Comparison of ENCODE assay signal across 13 cellular contexts in genomic region chr10:125016611-125017202, GRCh38.
A peak's percentile ranks its signal among the peaks of the same experiment; 100 is the strongest.
DNase-seq lines count a peak whose midpoint lies in the region; ATAC-seq, FAIRE-seq and TF ChIP-seq lines count a peak whose summit lies in the region.
"Had no signal": no experiment of that assay in that cellular context is flagged by ENCODE, and none has a peak within 500 bp of the region (broad histone marks: within the 10 kb centered on the region; RNA-seq: fewer than 3 reads in every experiment).

No MANE protein-coding gene starts in this region.

- peaks cover 22% of the 10 kb centered on the region for H3K4me1 ChIP-seq in mucosa of descending colon (ENCODE audit: low read depth)

- FAIRE-seq in H54 (lab: Jason Lieb, UNC), result no peak
- FAIRE-seq: endometrium had no signal

- H3K9me3 ChIP-seq in WERI-Rb-1 (ENCODE audit: severe bottlenecking) (peaks cover 7% of the 10 kb centered on the region), mucosa of descending colon (no peaks in the 10 kb centered on the region)

- H3K4me3 ChIP-seq in WERI-Rb-1 (ENCODE audit: low read depth, low read length) (no peak overlapping the region), mucosa of descending colon (no peak overlapping the region)

- H3K36me3 ChIP-seq in WERI-Rb-1, result peaks cover 59% of the 10 kb centered on the region
- H3K36me3 ChIP-seq in mucosa of descending colon (ENCODE audit: low read depth), result no peaks in the 10 kb centered on the region

- TF ChIP-seq POLR2A in H54 (IDR thresholded peaks at IDR 0.05; ENCODE audit: low read depth, low read length), result no peak

- H3K27me3 ChIP-seq in WERI-Rb-1 (ENCODE audit: insufficient read depth, low read depth, severe bottlenecking), result no peaks in the 10 kb centered on the region

- ATAC-seq in mucosa of descending colon, result no peak
- ATAC-seq in GM21576 (IDR thresholded peaks at IDR 0.05; ENCODE audit: unreplicated experiment), result no peak

- intact Hi-C loops in mucosa of descending colon (cut with DNase I, micrococcal nuclease), result no loop called here

- TF ChIP-seq CTCF in WERI-Rb-1 (IDR thresholded peaks at IDR 0.05; ENCODE audit: low read depth, low read length) (no peak), mucosa of descending colon (IDR thresholded peaks at IDR 0.05) (no peak)

- H3K27ac ChIP-seq in WERI-Rb-1, result peak overlapping the region; percentile 66
- peak overlapping the region; percentile 39 for H3K27ac ChIP-seq in substantia nigra (ENCODE audit: low read depth, low read length, poor library complexity, severe bottlenecking)

- peak; percentile 61 for DNase-seq in WERI-Rb-1
- DNase-seq in fibroblast of gingiva (ENCODE audit: low read depth), result peak; percentile 79
- peak; percentile 41 to 62 (median 49) for DNase-seq in mucosa of descending colon
- DNase-seq in substantia nigra (lab: John Stamatoyannopoulos, UW), result peak in 39 of 49 donors; percentile 15 to 83 (median 56)
- no peak for DNase-seq in H54 (ENCODE audit: insufficient read length, low spot score)
- DNase-seq in NCI-H345 treated with DMSO at 0.1 percent for 48 hours (lab: John Stamatoyannopoulos, UW; ENCODE audit: unreplicated experiment), result no peak
- DNase-seq in stimulated activated CD4-positive, alpha-beta T cell treated with anti-CD3 and anti-CD28 coated beads, Interleukin-12 subunit alpha, Interleukin-12 subunit beta, amount 100 ng/mL, for 4 hours, result no peak
- DNase-seq: activated CD8-positive, alpha-beta memory T cell treated with anti-CD3 and anti-CD28 coated beads for 24 hours; activated naive CD8-positive, alpha-beta T cell treated with anti-CD3 and anti-CD28 coated beads, Interleukin-2, amount 10 ng/mL, durations not matched to agents 7 days and 5 days; CD4-positive, alpha-beta memory T cell; NCI-H2029 had no signal

Comparison
In these comparisons a context has a peak if more than half of its experiments do, and no peak if none do; other contexts are left out.
1. DNase-seq: peak in WERI-Rb-1 (single experiment), fibroblast of gingiva (single experiment), mucosa of descending colon (3 of 3) and substantia nigra (39 of 49); none in H54 (single experiment), NCI-H345 treated with DMSO at 0.1 percent for 48 hours (single experiment) and stimulated activated CD4-positive, alpha-beta T cell treated with anti-CD3 and anti-CD28 coated beads, Interleukin-12 subunit alpha, Interleukin-12 subunit beta, amount 100 ng/mL, for 4 hours (single experiment).